In genomic region chr7:78386520-78386919, GRCh38 we compare ENCODE assay signal across 20 cellular contexts.
DNase-seq lines count a peak whose midpoint lies in the region; ATAC-seq and TF ChIP-seq lines count a peak whose summit lies in the region.
"Had no signal": no experiment of that assay in that cellular context is flagged by ENCODE, and none has a peak within 500 bp of the region (broad histone marks: within the 10 kb centered on the region; RNA-seq: fewer than 3 reads in every experiment).

No MANE protein-coding gene starts in this region.

- H3K36me3 ChIP-seq in heart left ventricle (no peaks in the 10 kb centered on the region), right atrium auricular region (no peaks in the 10 kb centered on the region), neural cell (ENCODE audit: insufficient read depth, low read length) (no peaks in the 10 kb centered on the region), gastrocnemius medialis (no peaks in the 10 kb centered on the region)
- H3K36me3 ChIP-seq: BLaER1, HAP-1 had no signal

- WGBS in heart left ventricle, 4 donors: 37 to 61% (median 48%) methylated on average over 2 of the region's 2 CpGs

- H3K9me2 ChIP-seq in neural cell (ENCODE audit: insufficient read depth, low read length): no peaks in the 10 kb centered on the region

- H3K9me3 ChIP-seq in heart left ventricle (no peaks in the 10 kb centered on the region), right atrium auricular region (no peaks in the 10 kb centered on the region), neural cell (ENCODE audit: low read length) (no peaks in the 10 kb centered on the region), gastrocnemius medialis (no peaks in the 10 kb centered on the region)
- H3K9me3 ChIP-seq: BLaER1, Caco-2, HAP-1 had no signal

- in situ Hi-C loops in gastrocnemius medialis (cut with MboI; ENCODE audit: low sequenced_read_pairs in 4 of 4): no loop called here

- no peak for TF ChIP-seq CTCF in heart left ventricle (IDR thresholded peaks at IDR 0.05)
- TF ChIP-seq CTCF in right atrium auricular region (IDR thresholded peaks at IDR 0.05): no peak
- no peak for TF ChIP-seq CTCF in neural cell (IDR thresholded peaks at IDR 0.05; ENCODE audit: poor library complexity, severe bottlenecking)
- TF ChIP-seq CTCF in gastrocnemius medialis (IDR thresholded peaks at IDR 0.05 in 4 of 5, conservative IDR thresholded peaks at IDR 0.05 in 1 of 5): no peak
- no peak for TF ChIP-seq CTCF in foreskin fibroblast (IDR thresholded peaks at IDR 0.05; ENCODE audit: low read depth, low read length)

- H3K79me2 ChIP-seq in neural cell (replicated peaks; ENCODE audit: insufficient read depth, low read length): no peaks in the 10 kb centered on the region

- no peak for TF ChIP-seq POLR2A in heart left ventricle (IDR thresholded peaks at IDR 0.05)
- TF ChIP-seq POLR2A in gastrocnemius medialis (IDR thresholded peaks at IDR 0.05): no peak

- H3K9ac ChIP-seq in neural cell (ENCODE audit: low read length): no peak overlapping the region
- H3K9ac ChIP-seq: BLaER1 had no signal

- peak; percentile 21 for TF ChIP-seq EP300 in neural cell (conservative IDR thresholded peaks at IDR 0.05; ENCODE audit: poor library complexity, severe bottlenecking)

- H3F3A ChIP-seq in neural cell (ENCODE audit: insufficient read depth, low read length, poor library complexity, severe bottlenecking): no peaks in the 10 kb centered on the region

- DNase-seq in Right ventricle myocardium inferior (ENCODE audit: missing footprints) (no peak), cardiac septum (ENCODE audit: low spot score) (no peak), heart left ventricle (no peak), right atrium auricular region (ENCODE audit: low spot score) (no peak), gastrocnemius medialis (no peak), foreskin fibroblast (no peak)
- DNase-seq: Caco-2; CD4-positive, CD25-positive, alpha-beta regulatory T cell; CD8-positive, alpha-beta T cell; DMS153; DND-41; GOT3; HFFc6 had no signal

- no peaks in the 10 kb centered on the region for H3K4me1 ChIP-seq in heart left ventricle
- no peaks in the 10 kb centered on the region for H3K4me1 ChIP-seq in right atrium auricular region
- peaks cover 0 to 6% of the 10 kb centered on the region in 2 donors for H3K4me1 ChIP-seq in gastrocnemius medialis
- H3K4me1 ChIP-seq: BLaER1, Caco-2, HAP-1 had no signal

- H3K4me2 ChIP-seq in neural cell (ENCODE audit: low read length): no peak overlapping the region
- H3K4me2 ChIP-seq: BLaER1 had no signal

- ATAC-seq in Right ventricle myocardium inferior (peak; percentile 46), heart left ventricle (peak in 3 of 4 donors; percentile 20 to 58 (median 55)), gastrocnemius medialis (peak; percentile 23 to 24), GM19452 (IDR thresholded peaks at IDR 0.05; ENCODE audit: unreplicated experiment) (no peak)
- ATAC-seq: CD8-positive, alpha-beta T cell; GM12878 had no signal

- no peaks in the 10 kb centered on the region for H4K20me1 ChIP-seq in neural cell (ENCODE audit: insufficient read depth)
- H4K20me1 ChIP-seq: BLaER1 had no signal

- no peak overlapping the region for H3K4me3 ChIP-seq in heart left ventricle
- H3K4me3 ChIP-seq in right atrium auricular region: no peak overlapping the region
- no peak overlapping the region for H3K4me3 ChIP-seq in neural cell (ENCODE audit: low read length)
- no peak overlapping the region for H3K4me3 ChIP-seq in gastrocnemius medialis
- H3K4me3 ChIP-seq in foreskin fibroblast (ENCODE audit: low read depth in 1 of 2, low read length in 2 of 2): no peak overlapping the region
- H3K4me3 ChIP-seq: BLaER1, GM12878, HAP-1 had no signal

- no peak overlapping the region for H3K27ac ChIP-seq in heart left ventricle
- no peak overlapping the region for H3K27ac ChIP-seq in right atrium auricular region
- H3K27ac ChIP-seq in neural cell (ENCODE audit: low read length): no peak overlapping the region
- H3K27ac ChIP-seq in gastrocnemius medialis: no peak overlapping the region
- H3K27ac ChIP-seq: 22Rv1, BLaER1, C4-2B had no signal

- intact Hi-C loops in Right ventricle myocardium inferior (cut with DNase I): no loop called here
- intact Hi-C loops in cardiac septum (cut with DNase I): no loop called here
- intact Hi-C loops in heart left ventricle (cut with DNase I): no loop called here
- intact Hi-C loops in gastrocnemius medialis (cut with DNase I; ENCODE audit: low total_unique reads): no loop called here

- no peak overlapping the region for H2AFZ ChIP-seq in neural cell (ENCODE audit: low read depth, low read length)

- TF ChIP-seq RAD21 in neural cell (conservative IDR thresholded peaks at IDR 0.05): no peak

- H3K27me3 ChIP-seq in heart left ventricle (no peaks in the 10 kb centered on the region), right atrium auricular region (no peaks in the 10 kb centered on the region), neural cell (ENCODE audit: insufficient read depth, low read depth, low read length) (no peaks in the 10 kb centered on the region), gastrocnemius medialis (no peaks in the 10 kb centered on the region)
- H3K27me3 ChIP-seq: BLaER1 had no signal

TF ChIP-seq in neural cell, 6 proteins besides CTCF, POLR2A, EP300 and RAD21:
- TF ChIP-seq POLR2AphosphoS5 (IDR thresholded peaks at IDR 0.05) (no peak), TAF1 (IDR thresholded peaks at IDR 0.05; ENCODE audit: low read depth) (no peak), SMC3 (conservative IDR thresholded peaks at IDR 0.05; ENCODE audit: poor library complexity) (no peak), EZH2 (IDR thresholded peaks at IDR 0.05; ENCODE audit: borderline replicate concordance, insufficient read depth, low read length, poor library complexity, severe bottlenecking) (no peak), MXI1 (conservative IDR thresholded peaks at IDR 0.05; ENCODE audit: poor library complexity, severe bottlenecking) (no peak), REST (IDR thresholded peaks at IDR 0.05; ENCODE audit: borderline replicate concordance) (no peak)
